Comparison of ENCODE assay signal across 11 cellular contexts in the genomic region with DNA sequence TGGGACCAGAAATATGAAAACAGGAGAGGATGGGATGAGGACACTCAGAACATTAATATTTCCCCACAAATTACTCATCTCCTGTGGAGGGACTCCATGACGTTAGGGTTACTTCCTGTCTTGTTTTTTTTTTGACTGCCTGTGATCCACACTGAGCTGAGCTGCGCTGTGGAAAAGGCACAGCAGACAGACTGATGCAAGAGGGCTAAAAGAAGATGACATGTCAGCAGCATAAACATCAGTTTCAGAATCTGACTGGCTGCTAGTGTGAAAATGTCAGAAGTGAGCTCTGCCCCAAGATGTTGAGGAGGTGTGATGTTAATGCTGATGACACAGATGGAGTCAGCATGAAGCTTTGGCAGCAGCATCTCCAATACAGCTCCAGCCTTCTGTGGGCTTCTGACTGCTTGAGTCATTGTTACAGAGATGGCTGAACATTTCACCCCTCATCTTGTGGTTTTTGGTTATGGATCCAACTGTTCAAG.
DNase-seq lines count a peak whose midpoint lies in the region; ATAC-seq, FAIRE-seq and TF ChIP-seq lines count a peak whose summit lies in the region.
"Had no signal": no experiment of that assay in that cellular context is flagged by ENCODE, and none has a peak within 500 bp of the region (broad histone marks: within the 10 kb centered on the region; RNA-seq: fewer than 3 reads in every experiment).

No MANE protein-coding gene starts in this region.

- no peak for TF ChIP-seq RAD21 in HepG2 (CRISPR knock-in tag; IDR thresholded peaks at IDR 0.05)

- WGBS in hepatocyte (ENCODE audit: low lambda C conversion rate, missing lambda C conversion rate): 53% methylated on average over 2 of the region's 2 CpGs
- 32% methylated on average over 2 of the region's 2 CpGs for WGBS in HepG2 (ENCODE audit: low lambda C conversion rate)

- H3K27ac Mint-ChIP-seq in activated CD8-positive, alpha-beta T cell treated with anti-CD3 and anti-CD28 coated beads for 36 hours: no peak overlapping the region
- no peak overlapping the region for H3K27ac Mint-ChIP-seq in activated CD8-positive, alpha-beta T cell treated with anti-CD3 and anti-CD28 coated beads, Interleukin-2, amount 10 ng/mL, durations not matched to agents 7 days and 5 days
- H3K27ac Mint-ChIP-seq in astrocyte (ENCODE audit: unreplicated experiment): peak overlapping the region; percentile 98
- H3K27ac Mint-ChIP-seq: memory B cell; T-helper 1 cell treated with Interleukin-12 subunit alpha and Interleukin-12 subunit beta and Interleukin-4 antibody, amounts not matched to agents 30 μg/mL and 1 μg/mL, for 36 hours had no signal

- peak overlapping the region; percentile 65 for H3K9ac ChIP-seq in astrocyte (ENCODE audit: low read length)
- H3K9ac ChIP-seq in HepG2 (ENCODE audit: insufficient read depth, low read depth, low read length): no peak overlapping the region

- peak; percentile 88 for ATAC-seq in activated CD8-positive, alpha-beta T cell treated with anti-CD3 and anti-CD28 coated beads for 36 hours
- ATAC-seq in activated CD8-positive, alpha-beta T cell treated with anti-CD3 and anti-CD28 coated beads, Interleukin-2, amount 10 ng/mL, durations not matched to agents 7 days and 5 days: no peak
- ATAC-seq in thoracic aorta (ENCODE audit: insufficient number of reproducible peaks, low FRiP score, low read depth): peak; percentile 50
- ATAC-seq in HepG2: no peak

- H2AFZ ChIP-seq in astrocyte (ENCODE audit: low read depth, low read length) (peak overlapping the region; percentile 42), hepatocyte (no peak overlapping the region), HepG2 (ENCODE audit: low read length) (no peak overlapping the region)

- TF ChIP-seq EP300 in HepG2 (IDR thresholded peaks at IDR 0.05; ENCODE audit: low read depth in 2 of 2, low read length in 2 of 2) (no peak), HepG2 (CRISPR knock-in tag; IDR thresholded peaks at IDR 0.05; ENCODE audit: borderline replicate concordance) (no peak)

- no peaks in the 10 kb centered on the region for H3K9me2 ChIP-seq in hepatocyte (replicated peaks; ENCODE audit: insufficient read depth)

- H3K79me2 ChIP-seq in astrocyte (ENCODE audit: insufficient read depth, low read length) (no peaks in the 10 kb centered on the region), hepatocyte (no peaks in the 10 kb centered on the region), HepG2 (ENCODE audit: insufficient read depth, low read length) (no peaks in the 10 kb centered on the region)

- TF ChIP-seq CTCF in activated CD8-positive, alpha-beta T cell treated with anti-CD3 and anti-CD28 coated beads for 36 hours (IDR thresholded peaks at IDR 0.05): no peak
- no peak for TF ChIP-seq CTCF in astrocyte (IDR thresholded peaks at IDR 0.05; ENCODE audit: insufficient read depth, low read depth, low read length)
- TF ChIP-seq CTCF in hepatocyte (IDR thresholded peaks at IDR 0.05; ENCODE audit: poor library complexity): no peak
- TF ChIP-seq CTCF in thoracic aorta (IDR thresholded peaks at IDR 0.05): no peak
- TF ChIP-seq CTCF in GM10248 (IDR thresholded peaks at IDR 0.05; ENCODE audit: control extremely low read depth, extremely low read depth, low read depth, missing control alignments): no peak
- no peak for TF ChIP-seq CTCF in HepG2 (CRISPR knock-in tag; IDR thresholded peaks at IDR 0.05)

- POLR2A ChIA-PET in activated CD8-positive, alpha-beta T cell treated with anti-CD3 and anti-CD28 coated beads for 36 hours (lab: Charles Lee): no interaction called here
- POLR2A ChIA-PET in activated CD8-positive, alpha-beta T cell treated with anti-CD3 and anti-CD28 coated beads, Interleukin-2, amount 10 ng/mL, durations not matched to agents 7 days and 5 days (lab: Charles Lee): no interaction called here
- POLR2A ChIA-PET in GM10248 (lab: Yijun Ruan, JAX): no interaction called here
- POLR2A ChIA-PET in HepG2 (lab: Yijun Ruan, JAX): no interaction called here

- TF ChIP-seq POLR2A in HepG2 (IDR thresholded peaks at IDR 0.05; ENCODE audit: insufficient read depth in 1 of 2, low read depth in 2 of 2, low read length in 2 of 2): no peak

- H3K27me3 ChIP-seq in astrocyte (ENCODE audit: insufficient read depth, low read length): no peaks in the 10 kb centered on the region
- H3K27me3 ChIP-seq in hepatocyte: no peaks in the 10 kb centered on the region
- no peaks in the 10 kb centered on the region for H3K27me3 ChIP-seq in thoracic aorta (replicated peaks; ENCODE audit: insufficient read depth)
- no peaks in the 10 kb centered on the region for H3K27me3 ChIP-seq in HepG2 (ENCODE audit: control insufficient read depth in 1 of 2, insufficient read depth in 2 of 2, low read length in 2 of 2)

- intact Hi-C loops in activated CD8-positive, alpha-beta T cell treated with anti-CD3 and anti-CD28 coated beads for 36 hours (cut with micrococcal nuclease): no loop called here
- intact Hi-C loops in HepG2 (cut with micrococcal nuclease; ENCODE audit: unreplicated experiment): no loop called here

- H3K4me3 Mint-ChIP-seq in activated CD8-positive, alpha-beta T cell treated with anti-CD3 and anti-CD28 coated beads for 36 hours: no peak overlapping the region
- no peak overlapping the region for H3K4me3 Mint-ChIP-seq in activated CD8-positive, alpha-beta T cell treated with anti-CD3 and anti-CD28 coated beads, Interleukin-2, amount 10 ng/mL, durations not matched to agents 7 days and 5 days
- H3K4me3 Mint-ChIP-seq in astrocyte (ENCODE audit: unreplicated experiment): peak overlapping the region; percentile 3
- H3K4me3 Mint-ChIP-seq: memory B cell; T-helper 1 cell treated with Interleukin-12 subunit alpha and Interleukin-12 subunit beta and Interleukin-4 antibody, amounts not matched to agents 30 μg/mL and 1 μg/mL, for 36 hours had no signal

- no peaks in the 10 kb centered on the region for H3K36me3 ChIP-seq in astrocyte (ENCODE audit: insufficient read depth, low read length)
- H3K36me3 ChIP-seq in hepatocyte (replicated peaks; ENCODE audit: insufficient read depth, low read depth): no peaks in the 10 kb centered on the region
- no peaks in the 10 kb centered on the region for H3K36me3 ChIP-seq in thoracic aorta
- no peaks in the 10 kb centered on the region for H3K36me3 ChIP-seq in HepG2 (replicated peaks in 1 of 2; ENCODE audit: control insufficient read depth in 1 of 2, insufficient read depth in 2 of 2, low read length in 2 of 2)

- H4K20me1 ChIP-seq in astrocyte (ENCODE audit: insufficient read depth, low read length) (no peaks in the 10 kb centered on the region), hepatocyte (ENCODE audit: insufficient read depth, poor library complexity, severe bottlenecking) (no peaks in the 10 kb centered on the region), HepG2 (ENCODE audit: insufficient read depth, low read length) (no peaks in the 10 kb centered on the region)

- FAIRE-seq in astrocyte (lab: Jason Lieb, UNC) (peak; percentile 100), HepG2 (lab: Jason Lieb, UNC) (no peak)

- H3K4me1 Mint-ChIP-seq in activated CD8-positive, alpha-beta T cell treated with anti-CD3 and anti-CD28 coated beads for 36 hours (ENCODE audit: low read depth): no peaks in the 10 kb centered on the region
- H3K4me1 Mint-ChIP-seq in activated CD8-positive, alpha-beta T cell treated with anti-CD3 and anti-CD28 coated beads, Interleukin-2, amount 10 ng/mL, durations not matched to agents 7 days and 5 days (ENCODE audit: low read depth): no peaks in the 10 kb centered on the region
- peaks cover 8% of the 10 kb centered on the region for H3K4me1 Mint-ChIP-seq in astrocyte (ENCODE audit: low read depth, unreplicated experiment)
- H3K4me1 Mint-ChIP-seq: memory B cell had no signal

- no peaks in the 10 kb centered on the region for H3K36me3 Mint-ChIP-seq in activated CD8-positive, alpha-beta T cell treated with anti-CD3 and anti-CD28 coated beads for 36 hours (ENCODE audit: low read depth)
- no peaks in the 10 kb centered on the region for H3K36me3 Mint-ChIP-seq in activated CD8-positive, alpha-beta T cell treated with anti-CD3 and anti-CD28 coated beads, Interleukin-2, amount 10 ng/mL, durations not matched to agents 7 days and 5 days (ENCODE audit: low read depth)
- no peaks in the 10 kb centered on the region for H3K36me3 Mint-ChIP-seq in astrocyte (ENCODE audit: low read depth, unreplicated experiment)
- H3K36me3 Mint-ChIP-seq: memory B cell had no signal

- CTCF ChIA-PET in activated CD8-positive, alpha-beta T cell treated with anti-CD3 and anti-CD28 coated beads for 36 hours (lab: Charles Lee): no interaction called here
- CTCF ChIA-PET in activated CD8-positive, alpha-beta T cell treated with anti-CD3 and anti-CD28 coated beads, Interleukin-2, amount 10 ng/mL, durations not matched to agents 7 days and 5 days (lab: Charles Lee): no interaction called here
- CTCF ChIA-PET in GM10248 (lab: Yijun Ruan, JAX): no interaction called here
- CTCF ChIA-PET in HepG2 (lab: Yijun Ruan, JAX; ENCODE audit: low intra/inter-chr PET ratio, low total read pairs): no interaction called here

- H3K27ac ChIP-seq in astrocyte (ENCODE audit: low read depth, low read length) (peak overlapping the region; percentile 92), hepatocyte (peak overlapping the region; percentile 62), thoracic aorta (peak overlapping the region in 1 of 2 donors; percentile 44), HepG2 (ENCODE audit: extremely low read length, insufficient read depth, low read length) (no peak overlapping the region)
- H3K27ac ChIP-seq: C4-2B had no signal

- H3K4me3 ChIP-seq in astrocyte (ENCODE audit: insufficient read depth, low read depth, low read length): peak overlapping the region; percentile 11
- H3K4me3 ChIP-seq in hepatocyte: no peak overlapping the region
- H3K4me3 ChIP-seq in thoracic aorta: no peak overlapping the region
- no peak overlapping the region for H3K4me3 ChIP-seq in HepG2 (replicated peaks in 1 of 3; ENCODE audit: insufficient read depth in 1 of 3, low read depth in 2 of 3, low read length in 3 of 3)

- H3K9me3 Mint-ChIP-seq in activated CD8-positive, alpha-beta T cell treated with anti-CD3 and anti-CD28 coated beads for 36 hours: peaks cover 17% of the 10 kb centered on the region
- H3K9me3 Mint-ChIP-seq in activated CD8-positive, alpha-beta T cell treated with anti-CD3 and anti-CD28 coated beads, Interleukin-2, amount 10 ng/mL, durations not matched to agents 7 days and 5 days (ENCODE audit: insufficient read depth): peaks cover 20% of the 10 kb centered on the region
- peaks cover 4% of the 10 kb centered on the region for H3K9me3 Mint-ChIP-seq in astrocyte (ENCODE audit: unreplicated experiment)

- H3K27me3 Mint-ChIP-seq in activated CD8-positive, alpha-beta T cell treated with anti-CD3 and anti-CD28 coated beads for 36 hours: no peaks in the 10 kb centered on the region
- no peaks in the 10 kb centered on the region for H3K27me3 Mint-ChIP-seq in activated CD8-positive, alpha-beta T cell treated with anti-CD3 and anti-CD28 coated beads, Interleukin-2, amount 10 ng/mL, durations not matched to agents 7 days and 5 days (ENCODE audit: low read depth)
- H3K27me3 Mint-ChIP-seq in astrocyte (ENCODE audit: low read depth, unreplicated experiment): no peaks in the 10 kb centered on the region
- H3K27me3 Mint-ChIP-seq: memory B cell had no signal

- peak overlapping the region; percentile 59 for H3K4me2 ChIP-seq in astrocyte (ENCODE audit: low read length)
- H3K4me2 ChIP-seq in hepatocyte: no peak overlapping the region
- H3K4me2 ChIP-seq in HepG2 (ENCODE audit: low read depth, low read length): no peak overlapping the region

- in situ Hi-C loops in HepG2 (cut with HindIII; ENCODE audit: extremely low pct_ligation_motif_present, low pct_unique_long_range_greater_than_20kb): no loop called here

- BruUV-seq in HepG2 (replicated peaks; lab: Mats Ljungman, UMichigan): no TSS peak

- H3K9me3 ChIP-seq in astrocyte (ENCODE audit: insufficient read depth, low read depth, low read length) (no peaks in the 10 kb centered on the region), hepatocyte (ENCODE audit: low read depth) (no peaks in the 10 kb centered on the region), thoracic aorta (peaks cover 9% of the 10 kb centered on the region), HepG2 (ENCODE audit: low read length) (peaks cover 14% of the 10 kb centered on the region)

- H3K4me1 ChIP-seq in astrocyte (ENCODE audit: insufficient read depth, low read length) (peaks cover 17% of the 10 kb centered on the region), hepatocyte (ENCODE audit: insufficient read depth) (no peaks in the 10 kb centered on the region), thoracic aorta (ENCODE audit: control insufficient read depth in 1 of 2, low read depth in 2 of 2) (peaks cover 3 to 8% of the 10 kb centered on the region in 2 donors), HepG2 (ENCODE audit: insufficient read depth, low read length) (no peaks in the 10 kb centered on the region)

- peak; percentile 3 for DNase-seq in activated CD8-positive, alpha-beta T cell treated with anti-CD3 and anti-CD28 coated beads for 36 hours
- no peak for DNase-seq in activated CD8-positive, alpha-beta T cell treated with anti-CD3 and anti-CD28 coated beads, Interleukin-2, amount 10 ng/mL, durations not matched to agents 7 days and 5 days
- peak; percentile 100 for DNase-seq in astrocyte (ENCODE audit: low read depth)
- DNase-seq in hepatocyte (ENCODE audit: low spot score): peak; percentile 28
- peak; percentile 7 for DNase-seq in thoracic aorta (ENCODE audit: low spot score)
- no peak for DNase-seq in activated effector memory CD4-positive, alpha-beta T cell treated with Interleukin-2 at 50 U/mL for 16 hours
- no peak for DNase-seq in GM10248 (ENCODE audit: extremely low spot score)
- no peak for DNase-seq in HepG2 (ENCODE audit: low spot score)

Comparison
In these comparisons a context has a peak if more than half of its experiments do, and no peak if none do; other contexts are left out.
1. ATAC-seq: peak in activated CD8-positive, alpha-beta T cell treated with anti-CD3 and anti-CD28 coated beads for 36 hours (single experiment) and thoracic aorta (single experiment); none in activated CD8-positive, alpha-beta T cell treated with anti-CD3 and anti-CD28 coated beads, Interleukin-2, amount 10 ng/mL, durations not matched to agents 7 days and 5 days (single experiment) and HepG2 (single experiment).
2. DNase-seq: peak in activated CD8-positive, alpha-beta T cell treated with anti-CD3 and anti-CD28 coated beads for 36 hours (single experiment), astrocyte (single experiment), hepatocyte (single experiment) and thoracic aorta (single experiment); none in activated CD8-positive, alpha-beta T cell treated with anti-CD3 and anti-CD28 coated beads, Interleukin-2, amount 10 ng/mL, durations not matched to agents 7 days and 5 days (single experiment), activated effector memory CD4-positive, alpha-beta T cell treated with Interleukin-2 at 50 U/mL for 16 hours (single experiment), GM10248 (single experiment) and HepG2 (single experiment).